ENCODE assay signal across 9 cellular contexts in the genomic region with DNA sequence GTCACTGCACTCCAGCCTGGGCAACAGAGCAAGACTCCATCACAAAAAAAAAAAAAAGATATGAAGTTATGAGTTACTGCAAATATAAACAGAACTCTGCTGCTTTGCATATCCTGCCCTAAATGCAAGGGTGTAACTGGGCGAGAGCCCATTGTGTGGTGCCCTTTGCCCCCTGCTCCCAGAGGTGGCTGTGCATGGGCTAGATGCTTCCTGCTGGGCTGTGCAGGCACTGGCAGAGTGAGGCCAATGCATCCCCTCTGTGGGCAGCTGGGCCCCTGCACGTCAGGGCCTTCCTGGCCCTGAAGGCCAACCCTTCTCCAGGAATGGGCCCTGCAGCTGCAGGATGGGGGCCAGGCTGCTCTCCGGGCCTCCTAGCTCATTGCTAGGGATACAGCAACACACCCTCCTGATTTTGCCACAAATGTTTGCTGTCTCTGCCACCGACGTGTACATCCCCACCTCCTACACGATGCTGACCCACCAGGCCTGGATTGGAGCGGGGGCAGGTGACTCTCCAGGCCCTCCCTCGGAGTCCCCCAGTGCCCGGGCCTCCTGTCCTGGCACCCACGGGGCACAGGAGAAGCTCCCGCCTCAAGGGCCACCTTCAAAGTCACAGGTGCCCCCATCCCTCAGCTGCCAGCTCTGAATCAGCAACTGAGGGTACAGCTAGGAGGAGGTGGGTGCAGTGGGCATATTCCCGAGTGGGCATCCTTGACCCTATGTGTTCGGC. TPM values are rescaled to one million over a fixed set of nuclear protein-coding genes. Genes with fewer than 3 reads are reported as not detected.
DNase-seq lines count a peak whose midpoint lies in the region; ATAC-seq, FAIRE-seq and TF ChIP-seq lines count a peak whose summit lies in the region.
"Had no signal": no experiment of that assay in that cellular context is flagged by ENCODE, and none has a peak within 500 bp of the region (broad histone marks: within the 10 kb centered on the region; RNA-seq: fewer than 3 reads in every experiment).

No MANE protein-coding gene starts in this region.

- ATAC-seq in left lobe of liver = peak; percentile 89

- WGBS in small intestine, 3 donors = 51 to 74% (median 65%) methylated on average over 13 of the region's 13 CpGs
- WGBS in thyroid gland, 2 donors = 84 to 87% methylated on average over 8 to 10 of the region's 13 CpGs
- WGBS in smooth muscle cell (ENCODE audit: low lambda C conversion rate) = 92% methylated on average over 13 of the region's 13 CpGs

- CTCF ChIA-PET in activated naive CD4-positive, alpha-beta T cell treated with anti-CD3 and anti-CD28 coated beads for 36 hours (lab: Charles Lee) = interaction anchor here (0.6 to 2.5 kb wide), 7 partner anchors 9 to 233 kb away, joined by 3 to 7 read pairs (median 4); no protein-coding TSS in a partner anchor

- H3K27ac ChIP-seq in small intestine (ENCODE audit: low read depth in 1 of 2, low read length in 1 of 2) = no peak overlapping the region
- H3K27ac ChIP-seq in thyroid gland = no peak overlapping the region
- no peak overlapping the region for H3K27ac ChIP-seq in smooth muscle cell (ENCODE audit: low read depth)

- H3K9me3 Mint-ChIP-seq in activated naive CD4-positive, alpha-beta T cell treated with anti-CD3 and anti-CD28 coated beads for 36 hours = no peaks in the 10 kb centered on the region

- no peaks in the 10 kb centered on the region for H3K79me2 ChIP-seq in smooth muscle cell (ENCODE audit: low read depth)

- H3K4me3 ChIP-seq in small intestine (ENCODE audit: low read depth in 1 of 2, low read length in 2 of 2) (no peak overlapping the region), thyroid gland (replicated peaks in 1 of 3) (no peak overlapping the region), smooth muscle cell (no peak overlapping the region)

- no peaks in the 10 kb centered on the region for H3K27me3 Mint-ChIP-seq in activated naive CD4-positive, alpha-beta T cell treated with anti-CD3 and anti-CD28 coated beads for 36 hours (ENCODE audit: low read depth)

- intact Hi-C loops in activated naive CD4-positive, alpha-beta T cell treated with anti-CD3 and anti-CD28 coated beads for 36 hours (cut with micrococcal nuclease) = no loop called here
- intact Hi-C loops in thyroid gland (cut with DNase I) = no loop called here

- DNase-seq in left lobe of liver (ENCODE audit: low spot score) (no peak), small intestine (peak; percentile 73), thyroid gland (no peak), smooth muscle cell (lab: John Stamatoyannopoulos, UW; ENCODE audit: unreplicated experiment) (no peak)
- DNase-seq in activated naive CD4-positive, alpha-beta T cell treated with anti-CD3 and anti-CD28 coated beads for 36 hours = no peak
- DNase-seq: H7, NCI-H1417, NCI-H2029 had no signal

- no peaks in the 10 kb centered on the region for H3F3A ChIP-seq in smooth muscle cell (ENCODE audit: low read depth)

- no peaks in the 10 kb centered on the region for H3K4me1 ChIP-seq in small intestine (ENCODE audit: control insufficient read depth in 2 of 2, insufficient read depth in 1 of 2, low read depth in 1 of 2, low read length in 1 of 2)
- no peaks in the 10 kb centered on the region for H3K4me1 ChIP-seq in thyroid gland
- H3K4me1 ChIP-seq in smooth muscle cell (ENCODE audit: low read depth) = peaks cover 15% of the 10 kb centered on the region

- peaks cover 0 to 2% of the 10 kb centered on the region in 2 donors for H3K36me3 ChIP-seq in small intestine (ENCODE audit: control insufficient read depth in 2 of 2, insufficient read depth in 2 of 2, low read length in 2 of 2)
- peaks cover 0 to 7% of the 10 kb centered on the region in 2 donors for H3K36me3 ChIP-seq in thyroid gland
- no peaks in the 10 kb centered on the region for H3K36me3 ChIP-seq in smooth muscle cell (ENCODE audit: low read depth)

- no peaks in the 10 kb centered on the region for H3K9me3 ChIP-seq in small intestine (ENCODE audit: control insufficient read depth, low read depth)
- no peaks in the 10 kb centered on the region for H3K9me3 ChIP-seq in thyroid gland
- H3K9me3 ChIP-seq in smooth muscle cell (replicated peaks; ENCODE audit: low read depth) = no peaks in the 10 kb centered on the region

- TF ChIP-seq CTCF in thyroid gland (IDR thresholded peaks at IDR 0.05) = no peak
- no peak for TF ChIP-seq CTCF in smooth muscle cell (IDR thresholded peaks at IDR 0.05; ENCODE audit: borderline replicate concordance, insufficient read depth, poor library complexity, severe bottlenecking)

- peaks cover 16% of the 10 kb centered on the region for H3K4me1 Mint-ChIP-seq in activated naive CD4-positive, alpha-beta T cell treated with anti-CD3 and anti-CD28 coated beads for 36 hours (ENCODE audit: low read depth)

- no peak overlapping the region for H3K4me3 Mint-ChIP-seq in activated naive CD4-positive, alpha-beta T cell treated with anti-CD3 and anti-CD28 coated beads for 36 hours

- H3K27ac Mint-ChIP-seq in activated naive CD4-positive, alpha-beta T cell treated with anti-CD3 and anti-CD28 coated beads for 36 hours = no peak overlapping the region

- TF ChIP-seq POLR2A in Raji (IDR thresholded peaks at IDR 0.05; ENCODE audit: insufficient read depth, low read depth, low read length) = peak; percentile 32; the same call in 1 of the 2 replicates
- no peak for TF ChIP-seq POLR2A in thyroid gland (IDR thresholded peaks at IDR 0.05)

- H4K20me1 ChIP-seq in smooth muscle cell (ENCODE audit: low read depth) = no peaks in the 10 kb centered on the region

- no peak overlapping the region for H2AFZ ChIP-seq in smooth muscle cell (ENCODE audit: low read depth)

- H3K36me3 Mint-ChIP-seq in activated naive CD4-positive, alpha-beta T cell treated with anti-CD3 and anti-CD28 coated beads for 36 hours (ENCODE audit: low read depth) = peaks cover 3% of the 10 kb centered on the region

- no peak for FAIRE-seq in small intestine (lab: Jason Lieb, UNC)

- H3K9ac ChIP-seq in smooth muscle cell (ENCODE audit: low read depth) = no peak overlapping the region

- H3K4me2 ChIP-seq in smooth muscle cell = no peak overlapping the region

- no peaks in the 10 kb centered on the region for H3K27me3 ChIP-seq in small intestine (ENCODE audit: control insufficient read depth in 2 of 2, insufficient read depth in 2 of 2, low read length in 2 of 2)
- H3K27me3 ChIP-seq in thyroid gland = no peaks in the 10 kb centered on the region
- no peaks in the 10 kb centered on the region for H3K27me3 ChIP-seq in smooth muscle cell (ENCODE audit: low read depth)

RNA-seq across cellular contexts. Expression of a gene that starts 40.7 kb away (rescaled TPM):
- total RNA-seq in left lobe of liver (145 TPM), thyroid gland (100 to 1,000 TPM in 3 of 4 donors, 10 to 100 TPM in 1; 92.6 to 216 (median 138) TPM), smooth muscle cell (4.1 and 9.9 TPM in 2 replicates)
- polyA plus RNA-seq in small intestine (100 to 1,000 TPM in 2 of 3 donors, 10 to 100 TPM in 1; 57.8 to 151 (median 119) TPM), smooth muscle cell (6.2 and 34.1 TPM in 2 replicates)
- 10 to 100 TPM; 53.7 to 56.8 TPM for total RNA-seq in activated naive CD4-positive, alpha-beta T cell treated with anti-CD3 and anti-CD28 coated beads for 36 hours

RNA-seq across cellular contexts. Expression of a gene that starts 40.7 kb away (rescaled TPM):
- 44.6 TPM for total RNA-seq in left lobe of liver
- 10 to 100 TPM; 16.8 to 43.8 (median 37.8) TPM for polyA plus RNA-seq in small intestine
- total RNA-seq in activated naive CD4-positive, alpha-beta T cell treated with anti-CD3 and anti-CD28 coated beads for 36 hours = 10 to 100 TPM; 22.9 to 23.6 TPM
- 10 to 100 TPM; 19.5 to 34.5 (median 25.6) TPM for total RNA-seq in thyroid gland
- 0.36 TPM in 1 of 2 replicates, not detected in the other for total RNA-seq in smooth muscle cell
- 0.99 and 3.2 TPM in 2 replicates for polyA plus RNA-seq in smooth muscle cell

RNA-seq across cellular contexts. Expression of a gene that starts 46.2 kb away (rescaled TPM):
- total RNA-seq in left lobe of liver (4.3 TPM), thyroid gland (1 to 10 TPM; 1.8 to 5.1 (median 4.5) TPM), smooth muscle cell (2.3 and 4.1 TPM in 2 replicates)
- polyA plus RNA-seq in small intestine (10 to 100 TPM in 2 of 3 donors, 1 to 10 TPM in 1; 7.6 to 18.9 (median 12.1) TPM), smooth muscle cell (7.4 and 7.9 TPM in 2 replicates)
- total RNA-seq in activated naive CD4-positive, alpha-beta T cell treated with anti-CD3 and anti-CD28 coated beads for 36 hours = 1 to 10 TPM; 8.8 to 9.8 TPM

RNA-seq across cellular contexts. Expression of a gene that starts 46.2 kb away (rescaled TPM):
- total RNA-seq in left lobe of liver (9.4 TPM), thyroid gland (10 to 100 TPM; 18.1 to 26.4 (median 23.7) TPM), smooth muscle cell (3.8 and 7.3 TPM in 2 replicates)
- polyA plus RNA-seq in small intestine (10 to 100 TPM in 2 of 3 donors, 1 to 10 TPM in 1; 9.7 to 30.6 (median 26.5) TPM), smooth muscle cell (7.5 TPM in 2 replicates)
- 10 to 100 TPM; 10.9 to 11.9 TPM for total RNA-seq in activated naive CD4-positive, alpha-beta T cell treated with anti-CD3 and anti-CD28 coated beads for 36 hours

Comparison
In these comparisons a context has a peak if more than half of its experiments do, and no peak if none do; other contexts are left out.
1. RNA of a gene that starts 40.7 kb away (total RNA-seq): 44.6 TPM in left lobe of liver (single experiment), 19.5 to 34.5 TPM in thyroid gland and 22.9 to 23.6 TPM in activated naive CD4-positive, alpha-beta T cell treated with anti-CD3 and anti-CD28 coated beads for 36 hours; 0.36 TPM in smooth muscle cell; every median in the first group is over 10 times any median in the second.